8 cellular contexts compared by ENCODE assay signal in genomic region chr17:8073627-8074485, GRCh38. TPM values are rescaled to one million over a fixed set of nuclear protein-coding genes. Genes with fewer than 3 reads are reported as not detected.
A peak's percentile ranks its signal among the peaks of the same experiment; 100 is the strongest.
DNase-seq lines count a peak whose midpoint lies in the region; ATAC-seq and TF ChIP-seq lines count a peak whose summit lies in the region.

No MANE protein-coding gene starts in this region.

- H3K56ac ChIP-seq in IMR-90 (ENCODE audit: extremely low read depth, insufficient read depth, low read length) = no peak overlapping the region

- no peak overlapping the region for H2BK120ac ChIP-seq in IMR-90 (ENCODE audit: low read depth, low read length)

- H3K36me3 ChIP-seq in IMR-90 (ENCODE audit: control insufficient read depth, insufficient read depth, low read length) = no peaks in the 10 kb centered on the region
- no peaks in the 10 kb centered on the region for H3K36me3 ChIP-seq in heart left ventricle

- TF ChIP-seq RAD21 in IMR-90 (IDR thresholded peaks at IDR 0.05; ENCODE audit: low read length) = peak; percentile 37

- dilution Hi-C loops in IMR-90 (cut with HindIII; ENCODE audit: low sequenced_read_pairs, unreplicated experiment) = no loop called here

- no peak overlapping the region for H2BK5ac ChIP-seq in IMR-90 (ENCODE audit: low read depth, low read length, poor library complexity, severe bottlenecking)

- H2AK9ac ChIP-seq in IMR-90 (replicated peaks; ENCODE audit: low read depth, low read length, poor library complexity) = no peak overlapping the region

- intact Hi-C loops in IMR-90 (cut with micrococcal nuclease) (no loop called here), heart left ventricle (cut with DNase I) (loop anchor here in 3 of 10 donors (5.0 kb wide), 2 partner anchors 33 to 228 kb away; no protein-coding TSS in a partner anchor)

- no peak overlapping the region for H2BK20ac ChIP-seq in IMR-90 (ENCODE audit: low read depth, low read length)

- no peak overlapping the region for H3K4me2 ChIP-seq in IMR-90 (ENCODE audit: low read depth, low read length)

- POLR2A ChIA-PET in IMR-90 (lab: Charles Lee; ENCODE audit: unreplicated experiment) = no interaction called here

- H3K9me1 ChIP-seq in IMR-90 (ENCODE audit: insufficient read depth, low read length) = no peaks in the 10 kb centered on the region

- H3K4me1 ChIP-seq in IMR-90 (ENCODE audit: control insufficient read depth, insufficient read depth, low read length) (no peaks in the 10 kb centered on the region), heart left ventricle (peaks cover 0 to 31% (median 16%) of the 10 kb centered on the region in 12 donors)

- no peak overlapping the region for H2AK5ac ChIP-seq in IMR-90 (ENCODE audit: low read depth, low read length)

- peak overlapping the region; percentile 73 for H2AFZ ChIP-seq in IMR-90 (replicated peaks; ENCODE audit: low read length, poor library complexity)

- H3K4ac ChIP-seq in IMR-90 (ENCODE audit: low read depth, low read length) = no peak overlapping the region

- H3K9me3 ChIP-seq in IMR-90 (ENCODE audit: control insufficient read depth, insufficient read depth, low read length) (no peaks in the 10 kb centered on the region), heart left ventricle (no peaks in the 10 kb centered on the region)

- peak; percentile 80 for TF ChIP-seq CTCF in IMR-90 (conservative IDR thresholded peaks at IDR 0.05; ENCODE audit: low read depth, low read length)
- peak; percentile 71 to 97 (median 88) for TF ChIP-seq CTCF in heart left ventricle (IDR thresholded peaks at IDR 0.05)

- H4K8ac ChIP-seq in IMR-90 (ENCODE audit: low read depth in 2 of 2, low read length in 2 of 2) = no peak overlapping the region

- H3K9ac ChIP-seq in IMR-90 (ENCODE audit: low read depth, low read length) = no peak overlapping the region

- H3K4me3 ChIP-seq in IMR-90 (ENCODE audit: insufficient read depth, low read depth, low read length) (no peak overlapping the region), heart left ventricle (peak overlapping the region in 2 of 12 donors; percentile 6 to 34)

- in situ Hi-C loops in IMR-90 (cut with MboI; ENCODE audit: low sequenced_read_pairs) (loop anchor here (5.0 kb wide), 1 partner anchor 43 kb away; the partner anchor contains the start of gene ALOXE3), SK-MEL-5 (cut with HindIII; ENCODE audit: low pct_unique_long_range_greater_than_20kb, low sequenced_read_pairs) (no loop called here)

- DNase-seq in ELF-1 (ENCODE audit: low read depth, low spot score) (peak; percentile 89), IMR-90 (peak; percentile 49), SK-MEL-5 (ENCODE audit: low read depth, low spot score) (peak; percentile 68), heart left ventricle (peak; percentile 57 to 87 (median 66)), retina (peak; percentile 85)
- DNase-seq in activated naive CD4-positive, alpha-beta T cell treated with anti-CD3 and anti-CD28 coated beads, Interleukin-2, amount 50 U/mL, for 16 hours = peak; percentile 90

- no peak overlapping the region for H4K5ac ChIP-seq in IMR-90 (ENCODE audit: low read depth, low read length)

- no peak overlapping the region for H3K14ac ChIP-seq in IMR-90 (replicated peaks; ENCODE audit: low read depth, low read length)

- no peak overlapping the region for H2BK15ac ChIP-seq in IMR-90 (ENCODE audit: low read depth, low read length)

- no peak overlapping the region for H3K27ac ChIP-seq in IMR-90 (ENCODE audit: insufficient read depth, low read length)
- H3K27ac ChIP-seq in heart left ventricle = no peak overlapping the region

- no TSS peak for BruUV-seq in IMR-90 (replicated peaks; lab: Mats Ljungman, UMichigan)

- no peak overlapping the region for H3K23ac ChIP-seq in IMR-90 (ENCODE audit: low read depth, low read length)

- no peak overlapping the region for H3K18ac ChIP-seq in IMR-90 (ENCODE audit: low read depth, low read length)

- 5% methylated on average over 12 of the region's 28 CpGs; no CpG with 5 or more reads in 1 of the 2 experiments for WGBS in IMR-90 (ENCODE audit: extremely low coverage in 2 of 2, insufficient read length in 1 of 2), 2 experiments
- WGBS in heart left ventricle, 4 donors = 4 to 6% (median 5%) methylated on average over 24 to 28 of the region's 28 CpGs

- H3K27me3 ChIP-seq in IMR-90 (ENCODE audit: control insufficient read depth, insufficient read depth, low read length) = peaks cover 82% of the 10 kb centered on the region
- H3K27me3 ChIP-seq in heart left ventricle = peaks cover 28 to 84% (median 72%) of the 10 kb centered on the region in 9 donors

- H4K20me1 ChIP-seq in IMR-90 (ENCODE audit: insufficient read depth, low read length) = no peaks in the 10 kb centered on the region

- TF ChIP-seq POLR2A in IMR-90 (IDR thresholded peaks at IDR 0.05; ENCODE audit: low read depth, low read length) (no peak), heart left ventricle (IDR thresholded peaks at IDR 0.05) (no peak)

- no peaks in the 10 kb centered on the region for H3K79me1 ChIP-seq in IMR-90 (ENCODE audit: low read depth in 1 of 2, low read length in 2 of 2)

- CTCF ChIA-PET in IMR-90 (lab: Yijun Ruan, JAX) = interaction anchor here (1.1 to 1.8 kb wide), 6 partner anchors 10 to 83 kb away, joined by 3 to 16 read pairs (median 5); partner anchors contain the start of gene ALOXE3

- ATAC-seq in IMR-90 (ENCODE audit: low read depth) = peak; percentile 91
- peak in 3 of 4 donors; percentile 55 to 79 (median 78) for ATAC-seq in heart left ventricle
- no peak for ATAC-seq in GM19467 (IDR thresholded peaks at IDR 0.05; ENCODE audit: unreplicated experiment)
- ATAC-seq in HG03175 (IDR thresholded peaks at IDR 0.05; ENCODE audit: unreplicated experiment) = no peak

- H4K91ac ChIP-seq in IMR-90 (ENCODE audit: insufficient read depth, low read depth, low read length) = no peak overlapping the region

TF ChIP-seq in IMR-90, 13 proteins besides CTCF, POLR2A, EP300 and RAD21:
- TF ChIP-seq SMC3 (IDR thresholded peaks at IDR 0.05; ENCODE audit: low read depth, low read length) (peak; percentile 39; the same call in 1 of the 2 replicates), RCOR1 (IDR thresholded peaks at IDR 0.05; ENCODE audit: insufficient replicate concordance, low read length) (no peak)

RNA-seq across cellular contexts. Expression of gene ALOX12B, which starts 13.7 kb away (rescaled TPM):
- total RNA-seq in IMR-90 (2012; rRNA removed) (not detected in 2 replicates), heart left ventricle (not detected)
- polyA plus RNA-seq in IMR-90 (2012; rRNA removed) (not detected in 2 replicates), heart left ventricle (not detected)
- polyA plus RNA-seq in IMR-90 (2012; cell fraction: cytosol; rRNA removed) = not detected in 2 replicates
- not detected in 2 replicates for polyA plus RNA-seq in IMR-90 (2012; cell fraction: nucleus; rRNA removed; ENCODE audit: low replicate concordance)
- 0.21 TPM in 1 of 2 replicates, not detected in the other for total RNA-seq in SK-MEL-5 (2014; rRNA removed; shearing (Covaris generic))
- polyA plus RNA-seq in SK-MEL-5 (2015; cell fraction: cytosol; rRNA removed) = 1.2 and 3.0 TPM in 2 replicates
- 0.19 TPM in 1 of 2 replicates, not detected in the other for polyA plus RNA-seq in SK-MEL-5 (2015; cell fraction: nucleus; rRNA removed)

RNA-seq across cellular contexts. Expression of gene ALOX15B, which starts 35.0 kb away (rescaled TPM):
- total RNA-seq in IMR-90 (2012; rRNA removed) = not detected in 2 replicates
- polyA plus RNA-seq in IMR-90 (2012; rRNA removed) = not detected in 2 replicates
- 0.03 TPM in 1 of 2 replicates, not detected in the other for polyA plus RNA-seq in IMR-90 (2012; cell fraction: cytosol; rRNA removed)
- not detected in 2 replicates for polyA plus RNA-seq in IMR-90 (2012; cell fraction: nucleus; rRNA removed; ENCODE audit: low replicate concordance)
- 0.16 and 0.26 TPM in 2 replicates for total RNA-seq in SK-MEL-5 (2014; rRNA removed; shearing (Covaris generic))
- 0.21 and 0.86 TPM in 2 replicates for polyA plus RNA-seq in SK-MEL-5 (2015; cell fraction: cytosol; rRNA removed)
- polyA plus RNA-seq in SK-MEL-5 (2015; cell fraction: nucleus; rRNA removed) = 1.3 TPM in 2 replicates
- total RNA-seq in heart left ventricle = 1 to 10 TPM in 1 of 9 donors, under 1 TPM in 4, not detected in 4; 0.07 to 2.2 (median 0.18) TPM
- polyA plus RNA-seq in heart left ventricle = 1 to 10 TPM in 1 of 2 donors, under 1 TPM in 1; 0.23 to 1.4 TPM

RNA-seq across cellular contexts. Expression of gene ALOXE3, which starts 44.5 kb away (rescaled TPM):
- total RNA-seq in IMR-90 (2012; rRNA removed) = under 0.01 TPM in 2 replicates
- 0.19 and 0.26 TPM in 2 replicates for polyA plus RNA-seq in IMR-90 (2012; rRNA removed)
- polyA plus RNA-seq in IMR-90 (2012; cell fraction: cytosol; rRNA removed) = 0.06 and 0.19 TPM in 2 replicates
- 0.52 and 0.83 TPM in 2 replicates for polyA plus RNA-seq in IMR-90 (2012; cell fraction: nucleus; rRNA removed; ENCODE audit: low replicate concordance)
- total RNA-seq in SK-MEL-5 (2014; rRNA removed; shearing (Covaris generic)) = not detected in 2 replicates
- 0.06 and 0.39 TPM in 2 replicates for polyA plus RNA-seq in SK-MEL-5 (2015; cell fraction: cytosol; rRNA removed)
- polyA plus RNA-seq in SK-MEL-5 (2015; cell fraction: nucleus; rRNA removed) = not detected in 2 replicates
- not detected for total RNA-seq in heart left ventricle
- under 1 TPM in 1 of 2 donors, not detected in 1; 0.12 TPM for polyA plus RNA-seq in heart left ventricle

RNA-seq across cellular contexts. Expression of gene HES7, which starts 50.0 kb away (rescaled TPM):
- total RNA-seq in IMR-90 (2012; rRNA removed) (not detected in 2 replicates), heart left ventricle (under 1 TPM in 4 of 9 donors, not detected in 5; 0.17 to 0.76 (median 0.44) TPM)
- polyA plus RNA-seq in IMR-90 (2012; rRNA removed) (0.43 and 0.56 TPM in 2 replicates), heart left ventricle (under 1 TPM; 0.23 to 0.40 TPM)
- polyA plus RNA-seq in IMR-90 (2012; cell fraction: cytosol; rRNA removed) = 0.66 and 1.9 TPM in 2 replicates
- 1.8 and 4.2 TPM in 2 replicates for polyA plus RNA-seq in IMR-90 (2012; cell fraction: nucleus; rRNA removed; ENCODE audit: low replicate concordance)
- not detected in 2 replicates for total RNA-seq in SK-MEL-5 (2014; rRNA removed; shearing (Covaris generic))
- 0.54 TPM in 1 of 2 replicates, not detected in the other for polyA plus RNA-seq in SK-MEL-5 (2015; cell fraction: cytosol; rRNA removed)
- 3.5 and 4.4 TPM in 2 replicates for polyA plus RNA-seq in SK-MEL-5 (2015; cell fraction: nucleus; rRNA removed)

Comparison
In these comparisons a context has a peak if more than half of its experiments do, and no peak if none do; other contexts are left out.
1. ATAC-seq: peak in IMR-90 (single experiment) and heart left ventricle (3 of 4); none in GM19467 (single experiment) and HG03175 (single experiment).
2. Peak in every context shown above with its lines, with median percentiles within 50 percentile points of each other: DNase-seq.